Comparison of ENCODE assay signal across 1 cellular context in the genomic region with DNA sequence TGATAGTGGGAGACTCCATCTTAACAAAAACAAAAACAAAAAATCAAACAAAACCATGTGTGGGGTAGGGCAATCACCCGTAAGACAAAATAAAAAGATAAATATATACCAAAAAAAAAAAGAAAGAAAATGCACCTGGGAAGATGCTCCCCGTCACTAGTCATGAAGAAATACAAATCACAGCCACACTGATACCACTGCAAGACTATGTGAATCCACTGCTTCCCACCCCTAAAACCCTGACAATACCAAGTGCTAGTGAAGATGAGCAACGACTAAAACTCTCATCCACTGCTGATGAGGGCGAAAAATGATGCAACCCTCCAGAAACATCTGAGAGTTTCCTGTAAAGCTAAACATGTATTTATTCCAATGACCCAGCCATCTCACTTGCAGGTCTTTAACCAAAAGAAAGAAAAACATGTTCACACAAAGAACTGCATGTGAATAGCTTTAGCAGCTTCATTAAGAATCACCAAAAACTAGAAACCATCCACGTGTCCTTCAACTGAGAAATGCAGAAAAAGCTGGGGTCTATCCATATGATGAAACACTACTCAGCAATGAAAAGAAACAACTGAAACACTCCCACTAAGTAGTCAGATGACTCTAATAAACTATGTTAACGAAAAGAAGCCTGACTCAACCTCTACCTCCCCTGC.
A peak's percentile ranks its signal among the peaks of the same experiment; 100 is the strongest.
TF ChIP-seq lines count a peak whose summit lies in the region.

No MANE protein-coding gene starts in this region.

TF ChIP-seq in HEK293, 187 proteins besides CTCF, POLR2A, EP300 and RAD21 (continued from another document):
- TF ChIP-seq PRDM6 (tag by site-specific recombination; IDR thresholded peaks at IDR 0.05), result peak; percentile 61; the same call in 1 of the 2 replicates
